1 cellular context compared by ENCODE assay signal in genomic region chr10:56063642-56064041, GRCh38.
TF ChIP-seq lines count a peak whose summit lies in the region.

No MANE protein-coding gene starts in this region.

TF ChIP-seq in HepG2, 621 proteins besides CTCF, POLR2A, EP300 and RAD21 (continued from another document):
- TF ChIP-seq, protein P1, sequence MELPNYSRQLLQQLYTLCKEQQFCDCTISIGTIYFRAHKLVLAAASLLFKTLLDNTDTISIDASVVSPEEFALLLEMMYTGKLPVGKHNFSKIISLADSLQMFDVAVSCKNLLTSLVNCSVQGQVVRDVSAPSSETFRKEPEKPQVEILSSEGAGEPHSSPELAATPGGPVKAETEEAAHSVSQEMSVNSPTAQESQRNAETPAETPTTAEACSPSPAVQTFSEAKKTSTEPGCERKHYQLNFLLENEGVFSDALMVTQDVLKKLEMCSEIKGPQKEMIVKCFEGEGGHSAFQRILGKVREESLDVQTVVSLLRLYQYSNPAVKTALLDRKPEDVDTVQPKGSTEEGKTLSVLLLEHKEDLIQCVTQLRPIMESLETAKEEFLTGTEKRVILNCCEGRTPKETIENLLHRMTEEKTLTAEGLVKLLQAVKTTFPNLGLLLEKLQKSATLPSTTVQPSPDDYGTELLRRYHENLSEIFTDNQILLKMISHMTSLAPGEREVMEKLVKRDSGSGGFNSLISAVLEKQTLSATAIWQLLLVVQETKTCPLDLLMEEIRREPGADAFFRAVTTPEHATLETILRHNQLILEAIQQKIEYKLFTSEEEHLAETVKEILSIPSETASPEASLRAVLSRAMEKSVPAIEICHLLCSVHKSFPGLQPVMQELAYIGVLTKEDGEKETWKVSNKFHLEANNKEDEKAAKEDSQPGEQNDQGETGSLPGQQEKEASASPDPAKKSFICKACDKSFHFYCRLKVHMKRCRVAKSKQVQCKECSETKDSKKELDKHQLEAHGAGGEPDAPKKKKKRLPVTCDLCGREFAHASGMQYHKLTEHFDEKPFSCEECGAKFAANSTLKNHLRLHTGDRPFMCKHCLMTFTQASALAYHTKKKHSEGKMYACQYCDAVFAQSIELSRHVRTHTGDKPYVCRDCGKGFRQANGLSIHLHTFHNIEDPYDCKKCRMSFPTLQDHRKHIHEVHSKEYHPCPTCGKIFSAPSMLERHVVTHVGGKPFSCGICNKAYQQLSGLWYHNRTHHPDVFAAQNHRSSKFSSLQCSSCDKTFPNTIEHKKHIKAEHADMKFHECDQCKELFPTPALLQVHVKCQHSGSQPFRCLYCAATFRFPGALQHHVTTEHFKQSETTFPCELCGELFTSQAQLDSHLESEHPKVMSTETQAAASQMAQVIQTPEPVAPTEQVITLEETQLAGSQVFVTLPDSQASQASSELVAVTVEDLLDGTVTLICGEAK (IDR thresholded peaks at IDR 0.05): peak; percentile 77
- TF ChIP-seq, protein P1 (CRISPR knock-in tag; IDR thresholded peaks at IDR 0.05): no peak
- no peak for TF ChIP-seq NFYB (CRISPR knock-in tag; IDR thresholded peaks at IDR 0.05)
- TF ChIP-seq, protein P2, sequence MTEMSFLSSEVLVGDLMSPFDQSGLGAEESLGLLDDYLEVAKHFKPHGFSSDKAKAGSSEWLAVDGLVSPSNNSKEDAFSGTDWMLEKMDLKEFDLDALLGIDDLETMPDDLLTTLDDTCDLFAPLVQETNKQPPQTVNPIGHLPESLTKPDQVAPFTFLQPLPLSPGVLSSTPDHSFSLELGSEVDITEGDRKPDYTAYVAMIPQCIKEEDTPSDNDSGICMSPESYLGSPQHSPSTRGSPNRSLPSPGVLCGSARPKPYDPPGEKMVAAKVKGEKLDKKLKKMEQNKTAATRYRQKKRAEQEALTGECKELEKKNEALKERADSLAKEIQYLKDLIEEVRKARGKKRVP (CRISPR knock-in tag; IDR thresholded peaks at IDR 0.05): no peak
